Comparison of ENCODE assay signal across 10 cellular contexts in genomic region chr18:361941-362913, GRCh38.
DNase-seq lines count a peak whose midpoint lies in the region; ATAC-seq and TF ChIP-seq lines count a peak whose summit lies in the region.
"Had no signal": no experiment of that assay in that cellular context is flagged by ENCODE, and none has a peak within 500 bp of the region (broad histone marks: within the 10 kb centered on the region; RNA-seq: fewer than 3 reads in every experiment).

No MANE protein-coding gene starts in this region.

- H3K4me1 ChIP-seq in SK-N-SH (ENCODE audit: control insufficient read depth in 1 of 2, insufficient read depth in 2 of 2, low read depth in 1 of 2, low read length in 1 of 2) (peaks cover 21 to 29% of the 10 kb centered on the region in 2 experiments), heart left ventricle (peaks cover 0 to 14% (median 0%) of the 10 kb centered on the region in 12 donors)
- H3K4me1 ChIP-seq: body of pancreas had no signal

- CTCF ChIA-PET in SK-N-SH (lab: Yijun Ruan, JAX) = interaction anchor here (0.8 to 2.8 kb wide), 3 partner anchors 9 to 254 kb away, joined by 3 to 12 read pairs (median 3); no protein-coding TSS in a partner anchor

- 43% methylated on average over 16 of the region's 16 CpGs for WGBS in SK-N-SH (ENCODE audit: low lambda C conversion rate)
- WGBS in heart left ventricle, 4 donors = 58 to 64% (median 62%) methylated on average over 16 of the region's 16 CpGs

- H3F3A ChIP-seq in SK-N-SH (replicated peaks; ENCODE audit: insufficient read depth) = peaks cover 9% of the 10 kb centered on the region

- peak overlapping the region; percentile 69 for H3K4me2 ChIP-seq in SK-N-SH

- TF ChIP-seq CTCF in SK-N-SH (IDR thresholded peaks at IDR 0.05) (no peak), heart left ventricle (IDR thresholded peaks at IDR 0.05) (no peak)

- peak in 3 of 4 donors; percentile 57 to 71 (median 62) for ATAC-seq in heart left ventricle
- ATAC-seq in GM21528 (IDR thresholded peaks at IDR 0.05; ENCODE audit: low FRiP score, unreplicated experiment) = no peak
- ATAC-seq in GM18870 (IDR thresholded peaks at IDR 0.05; ENCODE audit: unreplicated experiment) = no peak
- no peak for ATAC-seq in GM18868 (IDR thresholded peaks at IDR 0.05; ENCODE audit: unreplicated experiment)
- ATAC-seq: body of pancreas had no signal

- H3K79me2 ChIP-seq in SK-N-SH (ENCODE audit: insufficient read depth) = no peaks in the 10 kb centered on the region

- no peak for TF ChIP-seq POLR2A in heart left ventricle (IDR thresholded peaks at IDR 0.05)

- DNase-seq in GM04503 (ENCODE audit: low read depth) (peak; percentile 99), SK-N-SH (peak; percentile 74), heart left ventricle (peak in 3 of 5 donors; percentile 23 to 56 (median 45)), skeletal muscle cell (ENCODE audit: low read depth) (peak; percentile 81), GM19238 (ENCODE audit: insufficient read length, low spot score) (no peak)
- DNase-seq: T-helper 1 cell had no signal

- H3K9me3 ChIP-seq in SK-N-SH (no peaks in the 10 kb centered on the region), heart left ventricle (no peaks in the 10 kb centered on the region)
- H3K9me3 ChIP-seq: body of pancreas had no signal

- TF ChIP-seq RAD21 in SK-N-SH (IDR thresholded peaks at IDR 0.05; ENCODE audit: low read length) = 0 out of 2 replicates have a peak, but pooled peaks have one; percentile 9

- H3K27ac ChIP-seq in SK-N-SH (ENCODE audit: low read depth in 2 of 2, low read length in 1 of 2) (peak overlapping the region; percentile 80 to 84), heart left ventricle (peak overlapping the region in 2 of 12 donors; percentile 1 to 34)
- H3K27ac ChIP-seq: body of pancreas had no signal

- peak overlapping the region; percentile 79 for H2AFZ ChIP-seq in SK-N-SH (ENCODE audit: low read depth)

- intact Hi-C loops in heart left ventricle (cut with DNase I) = no loop called here

- H4K20me1 ChIP-seq in SK-N-SH (ENCODE audit: insufficient read depth) = no peaks in the 10 kb centered on the region

- no peaks in the 10 kb centered on the region for H3K9me2 ChIP-seq in SK-N-SH

- peak; percentile 69 to 98; a peak in 3 of 4 replicates for TF ChIP-seq EP300 in SK-N-SH (IDR thresholded peaks at IDR 0.05; ENCODE audit: borderline replicate concordance in 1 of 2, low read depth in 1 of 2, low read length in 1 of 2)

- H3K27me3 ChIP-seq in SK-N-SH (ENCODE audit: insufficient read depth) (no peaks in the 10 kb centered on the region), heart left ventricle (no peaks in the 10 kb centered on the region)
- H3K27me3 ChIP-seq: body of pancreas had no signal

- POLR2A ChIA-PET in SK-N-SH (lab: Yijun Ruan, JAX) = no interaction called here

- H3K36me3 ChIP-seq in SK-N-SH (replicated peaks in 1 of 2; ENCODE audit: control insufficient read depth in 1 of 2, insufficient read depth in 2 of 2, low read length in 1 of 2) (no peaks in the 10 kb centered on the region), heart left ventricle (no peaks in the 10 kb centered on the region)

- H3K4me3 ChIP-seq in SK-N-SH (ENCODE audit: low read depth in 2 of 2, low read length in 1 of 2) (peak overlapping the region in 1 of 2 experiments; percentile 27; a peak in 1 of 4 replicates), heart left ventricle (no peak overlapping the region), skeletal muscle cell (ENCODE audit: low read depth, low read length) (no peak overlapping the region)
- H3K4me3 ChIP-seq: body of pancreas had no signal

- peak overlapping the region; percentile 60; the same call in 1 of the 2 replicates for H3K9ac ChIP-seq in SK-N-SH

TF ChIP-seq in SK-N-SH, 30 proteins besides CTCF, POLR2A, EP300 and RAD21 (continues in another document):
- TF ChIP-seq CHD2 (IDR thresholded peaks at IDR 0.05; ENCODE audit: low read length, partially characterized antibody) (peak; percentile 57), GABPA (IDR thresholded peaks at IDR 0.05; ENCODE audit: low read depth) (0 out of 2 replicates have a peak, but pooled peaks have one; percentile 31), USF1 (IDR thresholded peaks at IDR 0.05; ENCODE audit: borderline replicate concordance, low read depth) (no peak), POLR2AphosphoS5 (IDR thresholded peaks at IDR 0.05; ENCODE audit: low read depth, low read length) (peak; percentile 81), NRF1 (IDR thresholded peaks at IDR 0.05; ENCODE audit: low read depth, low read length) (no peak), IRF3 (IDR thresholded peaks at IDR 0.05; ENCODE audit: low read depth, low read length) (no peak), FOXJ3 (CRISPR knock-in tag; IDR thresholded peaks at IDR 0.05) (no peak), SIN3A (IDR thresholded peaks at IDR 0.05; ENCODE audit: borderline replicate concordance, low read depth, low read length) (peak; percentile 94), JUND (IDR thresholded peaks at IDR 0.05) (peak; percentile 94), GATA2 (CRISPR knock-in tag; IDR thresholded peaks at IDR 0.05) (peak; percentile 31), TEAD4 (IDR thresholded peaks at IDR 0.05; ENCODE audit: borderline replicate concordance, insufficient read depth) (peak; percentile 98), ELF1 (IDR thresholded peaks at IDR 0.05) (0 out of 2 replicates have a peak, but pooled peaks have one; percentile 40), RFX5 (IDR thresholded peaks at IDR 0.05; ENCODE audit: low read length) (no peak), TCF12 (IDR thresholded peaks at IDR 0.05) (peak; percentile 100), FOSL2 (IDR thresholded peaks at IDR 0.05; ENCODE audit: borderline replicate concordance, low read depth) (peak; percentile 89), RXRA (IDR thresholded peaks at IDR 0.05; ENCODE audit: borderline replicate concordance, low read depth) (peak; percentile 99), MXI1 (IDR thresholded peaks at IDR 0.05; ENCODE audit: low read depth, low read length) (peak; percentile 52; the same call in 1 of the 2 replicates), USF2 (IDR thresholded peaks at IDR 0.05; ENCODE audit: borderline replicate concordance, low read depth, low read length) (no peak), MAX (IDR thresholded peaks at IDR 0.05; ENCODE audit: low read depth) (peak; percentile 93), TAF1 (IDR thresholded peaks at IDR 0.05; ENCODE audit: borderline replicate concordance, low read depth, low read length) (peak; percentile 10; the same call in 1 of the 2 replicates), YY1 (IDR thresholded peaks at IDR 0.05; ENCODE audit: low read depth) (no peak), RCOR1 (IDR thresholded peaks at IDR 0.05; ENCODE audit: low read length) (peak; percentile 96), PBX3 (IDR thresholded peaks at IDR 0.05) (peak; percentile 94)

Comparison
In these comparisons a context has a peak if more than half of its experiments do, and no peak if none do; other contexts are left out.
1. ATAC-seq: peak in heart left ventricle (3 of 4); none in GM21528 (single experiment), GM18870 (single experiment) and GM18868 (single experiment).